11 cellular contexts compared by ENCODE assay signal in the genomic region with DNA sequence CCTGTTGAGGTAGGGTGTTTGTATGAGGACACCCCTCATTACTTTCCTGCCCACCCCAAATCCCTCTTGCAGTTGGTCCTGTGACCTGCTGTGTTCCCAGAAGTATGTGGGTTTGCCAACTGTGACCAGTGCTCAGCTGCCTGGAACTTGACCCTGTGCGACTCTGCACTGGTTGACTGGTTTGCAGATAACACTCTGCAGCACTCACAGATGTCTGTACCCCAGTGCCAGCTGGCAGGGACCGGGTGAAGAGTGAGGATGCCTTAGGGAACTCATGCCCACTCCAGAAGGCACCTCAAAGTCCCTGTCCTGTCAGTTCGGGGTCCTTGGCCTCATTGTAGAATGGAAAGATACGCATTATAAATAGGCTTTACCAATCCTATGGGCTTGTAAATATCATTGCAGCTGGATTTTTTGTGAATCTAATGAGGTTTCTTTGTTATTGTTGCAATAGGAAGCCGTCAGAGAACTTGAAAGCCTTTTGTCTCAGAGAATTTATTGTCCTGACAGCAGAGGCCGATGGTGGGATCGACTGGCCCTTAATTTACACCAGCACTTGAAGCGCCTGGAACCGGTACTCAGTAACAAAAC. TPM values are rescaled to one million over a fixed set of nuclear protein-coding genes. Genes with fewer than 3 reads are reported as not detected.
DNase-seq lines count a peak whose midpoint lies in the region; ATAC-seq, FAIRE-seq and TF ChIP-seq lines count a peak whose summit lies in the region.
"Had no signal": no experiment of that assay in that cellular context is flagged by ENCODE, and none has a peak within 500 bp of the region (broad histone marks: within the 10 kb centered on the region; RNA-seq: fewer than 3 reads in every experiment).

No MANE protein-coding gene starts in this region.

- H3K27me3 ChIP-seq in liver (ENCODE audit: control insufficient read depth in 4 of 4, insufficient read depth in 4 of 4, low read length in 3 of 4) = no peaks in the 10 kb centered on the region
- H3K27me3 ChIP-seq in HepG2 (ENCODE audit: control insufficient read depth in 1 of 2, insufficient read depth in 2 of 2, low read length in 2 of 2) = no peaks in the 10 kb centered on the region
- no peaks in the 10 kb centered on the region for H3K27me3 ChIP-seq in uterus

- H3K36me3 ChIP-seq in liver (ENCODE audit: control insufficient read depth in 4 of 4, insufficient read depth in 3 of 4, low read depth in 1 of 4, low read length in 3 of 4) (peaks cover 14 to 70% (median 48%) of the 10 kb centered on the region in 4 donors), HepG2 (replicated peaks in 1 of 2; ENCODE audit: control insufficient read depth in 1 of 2, insufficient read depth in 2 of 2, low read length in 2 of 2) (peaks cover 19 to 77% of the 10 kb centered on the region in 2 experiments), uterus (no peaks in the 10 kb centered on the region)

- no peak overlapping the region for H3K9ac ChIP-seq in liver (ENCODE audit: low read depth in 1 of 2, low read length in 2 of 2)
- no peak overlapping the region for H3K9ac ChIP-seq in HepG2 (ENCODE audit: insufficient read depth, low read depth, low read length)

- H4K20me1 ChIP-seq in HepG2 (ENCODE audit: insufficient read depth, low read length) = no peaks in the 10 kb centered on the region

- no peak for FAIRE-seq in HepG2 (lab: Jason Lieb, UNC)

- H3K4me1 Mint-ChIP-seq in nephron = peaks cover 39% of the 10 kb centered on the region

- in situ Hi-C loops in HepG2 (cut with HindIII; ENCODE audit: extremely low pct_ligation_motif_present, low pct_unique_long_range_greater_than_20kb) = no loop called here

- TF ChIP-seq POLR2A in HepG2 (IDR thresholded peaks at IDR 0.05; ENCODE audit: insufficient read depth in 1 of 2, low read depth in 2 of 2, low read length in 2 of 2) (no peak), uterus (IDR thresholded peaks at IDR 0.05) (no peak)

- CTCF ChIA-PET in HepG2 (lab: Yijun Ruan, JAX; ENCODE audit: low intra/inter-chr PET ratio, low total read pairs) = no interaction called here

- intact Hi-C loops in HepG2 (cut with micrococcal nuclease; ENCODE audit: unreplicated experiment) (no loop called here), left cardiac atrium (cut with DNase I) (no loop called here), uterus (cut with DNase I; ENCODE audit: low total_unique reads) (no loop called here)

- ATAC-seq in HepG2 = no peak
- peak; percentile 91 to 94 for ATAC-seq in left cardiac atrium

- peak overlapping the region; percentile 13 to 71 (median 44) for H3K27ac Mint-ChIP-seq in nephron

- no peaks in the 10 kb centered on the region for H3K9me3 Mint-ChIP-seq in nephron

- WGBS in liver = 79% methylated on average over 9 of the region's 9 CpGs
- 95% methylated on average over 9 of the region's 9 CpGs for WGBS in HepG2 (ENCODE audit: low lambda C conversion rate)

- H3K9me3 ChIP-seq in liver (ENCODE audit: control insufficient read depth in 4 of 4, low read length in 3 of 4) = no peaks in the 10 kb centered on the region
- H3K9me3 ChIP-seq in HepG2 (ENCODE audit: low read length) = no peaks in the 10 kb centered on the region
- no peaks in the 10 kb centered on the region for H3K9me3 ChIP-seq in uterus

- peaks cover 51% of the 10 kb centered on the region for H3K36me3 Mint-ChIP-seq in nephron (ENCODE audit: low read depth)

- DNase-seq in HepG2 (ENCODE audit: low spot score) (no peak), left cardiac atrium (peak; percentile 42), DMS153 treated with DMSO at 0.1 percent for 48 hours (lab: John Stamatoyannopoulos, UW; ENCODE audit: unreplicated experiment) (no peak), uterus (no peak), CD1c-positive myeloid dendritic cell (ENCODE audit: extremely low spot score) (no peak), D341Med (ENCODE audit: low spot score) (no peak)
- DNase-seq: activated T-cell treated with anti-CD3 and anti-CD28 coated beads, Interleukin-2, amount 50 U/mL, for 48 hours; NCI-H1048 had no signal

- no peak overlapping the region for H3K4me3 ChIP-seq in liver (ENCODE audit: low read depth in 1 of 3, low read length in 3 of 3)
- no peak overlapping the region for H3K4me3 ChIP-seq in HepG2 (replicated peaks in 1 of 3; ENCODE audit: insufficient read depth in 1 of 3, low read depth in 2 of 3, low read length in 3 of 3)
- H3K4me3 ChIP-seq in uterus = no peak overlapping the region
- H3K4me3 ChIP-seq: coronary artery had no signal

- no peaks in the 10 kb centered on the region for H3K79me2 ChIP-seq in HepG2 (ENCODE audit: insufficient read depth, low read length)

- no peak for TF ChIP-seq RAD21 in liver (IDR thresholded peaks at IDR 0.05)
- TF ChIP-seq RAD21 in HepG2 (CRISPR knock-in tag; IDR thresholded peaks at IDR 0.05) = no peak

- no peak overlapping the region for H3K4me2 ChIP-seq in HepG2 (ENCODE audit: low read depth, low read length)

- BruUV-seq in HepG2 (replicated peaks; lab: Mats Ljungman, UMichigan) = no TSS peak

- POLR2A ChIA-PET in HepG2 (lab: Yijun Ruan, JAX) = no interaction called here

- peaks cover 0 to 5% (median 2%) of the 10 kb centered on the region in 4 donors for H3K4me1 ChIP-seq in liver (ENCODE audit: control insufficient read depth in 4 of 4, insufficient read depth in 4 of 4, low read length in 3 of 4)
- H3K4me1 ChIP-seq in HepG2 (ENCODE audit: insufficient read depth, low read length) = no peaks in the 10 kb centered on the region
- H3K4me1 ChIP-seq in uterus = no peaks in the 10 kb centered on the region

- TF ChIP-seq CTCF in liver (IDR thresholded peaks at IDR 0.05; ENCODE audit: low read depth, low read length, missing input control) (no peak), HepG2 (CRISPR knock-in tag; IDR thresholded peaks at IDR 0.05) (no peak), nephron (IDR thresholded peaks at IDR 0.05; ENCODE audit: unreplicated experiment in 3 of 3) (no peak), uterus (IDR thresholded peaks at IDR 0.05) (no peak)

- H2AFZ ChIP-seq in HepG2 (ENCODE audit: low read length) = no peak overlapping the region

- TF ChIP-seq EP300 in HepG2 (IDR thresholded peaks at IDR 0.05; ENCODE audit: low read depth in 2 of 2, low read length in 2 of 2) (no peak), HepG2 (CRISPR knock-in tag; IDR thresholded peaks at IDR 0.05; ENCODE audit: borderline replicate concordance) (no peak)

- H3K4me3 Mint-ChIP-seq in nephron = no peak overlapping the region

- no peak overlapping the region for H3K27ac ChIP-seq in liver (ENCODE audit: low read depth in 1 of 2, low read length in 2 of 2)
- H3K27ac ChIP-seq in HepG2 (ENCODE audit: extremely low read length, insufficient read depth, low read length) = no peak overlapping the region
- H3K27ac ChIP-seq in uterus = peak overlapping the region in 1 of 2 donors; percentile 4

- no peaks in the 10 kb centered on the region for H3K27me3 Mint-ChIP-seq in nephron (ENCODE audit: low read depth)

TF ChIP-seq in liver, 16 proteins besides CTCF, POLR2A, EP300 and RAD21:
- TF ChIP-seq SP1 (IDR thresholded peaks at IDR 0.05) (no peak), HNF4A (conservative IDR thresholded peaks at IDR 0.05) (peak; percentile 35 to 53)

TF ChIP-seq in HepG2, 621 proteins besides CTCF, POLR2A, EP300 and RAD21 (continues in another document):
- TF ChIP-seq ZNF615 (CRISPR knock-in tag; IDR thresholded peaks at IDR 0.05; ENCODE audit: borderline replicate concordance) = no peak
- TF ChIP-seq, protein P1, sequence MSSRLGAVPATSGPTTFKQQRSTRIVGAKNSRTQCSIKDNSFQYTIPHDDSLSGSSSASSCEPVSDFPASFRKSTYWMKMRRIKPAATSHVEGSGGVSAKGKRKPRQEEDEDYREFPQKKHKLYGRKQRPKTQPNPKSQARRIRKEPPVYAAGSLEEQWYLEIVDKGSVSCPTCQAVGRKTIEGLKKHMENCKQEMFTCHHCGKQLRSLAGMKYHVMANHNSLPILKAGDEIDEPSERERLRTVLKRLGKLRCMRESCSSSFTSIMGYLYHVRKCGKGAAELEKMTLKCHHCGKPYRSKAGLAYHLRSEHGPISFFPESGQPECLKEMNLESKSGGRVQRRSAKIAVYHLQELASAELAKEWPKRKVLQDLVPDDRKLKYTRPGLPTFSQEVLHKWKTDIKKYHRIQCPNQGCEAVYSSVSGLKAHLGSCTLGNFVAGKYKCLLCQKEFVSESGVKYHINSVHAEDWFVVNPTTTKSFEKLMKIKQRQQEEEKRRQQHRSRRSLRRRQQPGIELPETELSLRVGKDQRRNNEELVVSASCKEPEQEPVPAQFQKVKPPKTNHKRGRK (CRISPR knock-in tag; IDR thresholded peaks at IDR 0.05) = no peak

RNA-seq across cellular contexts. Expression of a gene that starts 18.2 kb away (rescaled TPM):
- total RNA-seq in liver = 10 to 100 TPM in 1 of 2 donors, 1 to 10 TPM in 1; 8.2 to 17.1 TPM
- 1 to 10 TPM; 5.2 to 6.8 TPM for polyA plus RNA-seq in liver
- total RNA-seq in HepG2 (2016; rRNA removed; fragmentation: Illumina TruSeq; extraction: Trizol) = 20.1 TPM in 2 replicates
- total RNA-seq in HepG2 (2016; cell fraction: cytosol; rRNA removed; fragmentation: Illumina TruSeq; extraction: Trizol; ENCODE audit: low read depth) = 4.1 and 4.4 TPM in 2 replicates
- 19.9 and 22.2 TPM in 2 replicates for total RNA-seq in HepG2 (2016; cell fraction: insoluble cytoplasmic fraction; rRNA removed; fragmentation: Illumina TruSeq; extraction: Trizol)
- 6.1 and 6.5 TPM in 2 replicates for total RNA-seq in HepG2 (2016; cell fraction: membrane; rRNA removed; fragmentation: Illumina TruSeq; extraction: Trizol)
- total RNA-seq in HepG2 (2016; cell fraction: nucleus; rRNA removed; fragmentation: Illumina TruSeq; extraction: Trizol) = 26.9 and 28.2 TPM in 2 replicates
- 10.6 and 10.8 TPM in 2 replicates for polyA plus RNA-seq in HepG2 (2011; rRNA removed)
- 3.8 and 4.4 TPM in 2 replicates for polyA plus RNA-seq in HepG2 (2011; cell fraction: cytosol; rRNA removed)
- polyA plus RNA-seq in HepG2 (2011; cell fraction: nucleus; rRNA removed) = 23.7 and 25.7 TPM in 2 replicates
- 10.8 and 11.8 TPM in 2 replicates for polyA plus RNA-seq in HepG2 (2012)
- polyA plus RNA-seq in HepG2 (2016; cell fraction: cytosol; fragmentation: Illumina TruSeq; extraction: Trizol; ENCODE audit: low read depth) = 0.77 and 0.95 TPM in 2 replicates
- polyA plus RNA-seq in HepG2 (2016; cell fraction: insoluble cytoplasmic fraction; fragmentation: Illumina TruSeq; extraction: Trizol; ENCODE audit: low read depth) = 12.4 and 13.7 TPM in 2 replicates
- polyA plus RNA-seq in HepG2 (2016; cell fraction: membrane; fragmentation: Illumina TruSeq; extraction: Trizol; ENCODE audit: low read depth) = 2.1 and 2.4 TPM in 2 replicates
- 37.1 and 37.4 TPM in 2 replicates for polyA plus RNA-seq in HepG2 (2016; cell fraction: nucleus; fragmentation: Illumina TruSeq; extraction: Trizol; ENCODE audit: insufficient read depth, low read depth)
- 8.0 and 13.8 TPM in 2 replicates for polyA minus RNA-seq in HepG2 (2011; rRNA and poly(A)+ RNA removed; ENCODE audit: low replicate concordance)
- 2.9 and 6.5 TPM in 2 replicates for polyA minus RNA-seq in HepG2 (2011; cell fraction: cytosol; rRNA and poly(A)+ RNA removed)
- 27.3 and 28.8 TPM in 2 replicates for polyA minus RNA-seq in HepG2 (2011; cell fraction: nucleus; rRNA and poly(A)+ RNA removed)
- total RNA-seq in left cardiac atrium = 10 to 100 TPM in 1 of 2 donors, 1 to 10 TPM in 1; 9.8 to 19.9 TPM
- 10 to 100 TPM in 3 of 4 donors, 1 to 10 TPM in 1; 9.4 to 38.3 (median 19.2) TPM for total RNA-seq in uterus
